In genomic region chr22:45195616-45196015, GRCh38 we compare ENCODE assay signal across 2 cellular contexts.
TF ChIP-seq lines count a peak whose summit lies in the region.

No MANE protein-coding gene starts in this region.

TF ChIP-seq in HepG2, 621 proteins besides CTCF, POLR2A, EP300 and RAD21:
- TF ChIP-seq RFXANK (CRISPR knock-in tag; IDR thresholded peaks at IDR 0.05) (no peak), ZNF629 (CRISPR knock-in tag; conservative IDR thresholded peaks at IDR 0.05) (peak; percentile 71), NFIC (IDR thresholded peaks at IDR 0.05; ENCODE audit: low read length) (no peak), ZBTB34 (CRISPR knock-in tag; IDR thresholded peaks at IDR 0.05) (no peak), PAF1 (CRISPR knock-in tag; IDR thresholded peaks at IDR 0.05) (no peak), MEIS2 (CRISPR knock-in tag; IDR thresholded peaks at IDR 0.05) (no peak)

TF ChIP-seq in K562, 482 proteins besides CTCF, POLR2A, EP300 and RAD21:
- TF ChIP-seq MXI1 (IDR thresholded peaks at IDR 0.05; ENCODE audit: low read depth, low read length): no peak
- TF ChIP-seq KLF6 (CRISPR knock-in tag; IDR thresholded peaks at IDR 0.05; ENCODE audit: borderline replicate concordance): no peak
- TF ChIP-seq KLF13 (tag; IDR thresholded peaks at IDR 0.05; ENCODE audit: borderline replicate concordance, low read depth): no peak
- no peak for TF ChIP-seq NR3C1 (CRISPR knock-in tag; IDR thresholded peaks at IDR 0.05)
- no peak for TF ChIP-seq ARHGAP35 (IDR thresholded peaks at IDR 0.05; ENCODE audit: partially characterized antibody)
- no peak for TF ChIP-seq SMARCE1 (IDR thresholded peaks at IDR 0.05)
- TF ChIP-seq SOX6 (IDR thresholded peaks at IDR 0.05): no peak
- TF ChIP-seq DACH1 (IDR thresholded peaks at IDR 0.05; ENCODE audit: partially characterized antibody): no peak
- no peak for TF ChIP-seq VEZF1 (CRISPR knock-in tag; IDR thresholded peaks at IDR 0.05)
- TF ChIP-seq RCOR1 (IDR thresholded peaks at IDR 0.05; ENCODE audit: borderline replicate concordance in 1 of 2, low read depth in 2 of 2, low read length in 2 of 2): 0 out of 4 replicates have a peak, but pooled peaks of 1 of the 2 experiments have one; percentile 9
- no peak for TF ChIP-seq ZNF212 (CRISPR knock-in tag; IDR thresholded peaks at IDR 0.05)
- peak; percentile 70 for TF ChIP-seq RBM25 (IDR thresholded peaks at IDR 0.05; ENCODE audit: low read depth, low read length, severe bottlenecking)
- no peak for TF ChIP-seq ZNF282 (CRISPR knock-in tag; IDR thresholded peaks at IDR 0.05)
- no peak for TF ChIP-seq ZNF407 (IDR thresholded peaks at IDR 0.05; ENCODE audit: low read depth)
- TF ChIP-seq SRSF9 (IDR thresholded peaks at IDR 0.05; ENCODE audit: borderline replicate concordance, low read depth, low read length): no peak
- TF ChIP-seq ZBTB12 (CRISPR knock-in tag; IDR thresholded peaks at IDR 0.05): no peak
- TF ChIP-seq ZNF511 (CRISPR knock-in tag; IDR thresholded peaks at IDR 0.05): no peak
- no peak for TF ChIP-seq ARID3A (IDR thresholded peaks at IDR 0.05; ENCODE audit: borderline replicate concordance, low read depth, low read length)
- TF ChIP-seq SIN3B (IDR thresholded peaks at IDR 0.05; ENCODE audit: low read depth): no peak
- TF ChIP-seq BCOR (IDR thresholded peaks at IDR 0.05): peak; percentile 52; the same call in 1 of the 2 replicates
- TF ChIP-seq ZNF174 (CRISPR knock-in tag; IDR thresholded peaks at IDR 0.05): no peak
- no peak for TF ChIP-seq GABPB1 (CRISPR knock-in tag; IDR thresholded peaks at IDR 0.05)
- no peak for TF ChIP-seq IFI16 (CRISPR knock-in tag; IDR thresholded peaks at IDR 0.05)
